In genomic region chr10:116809528-116810500, GRCh38 we compare ENCODE assay signal across 9 cellular contexts. TPM values are rescaled to one million over a fixed set of nuclear protein-coding genes. Genes with fewer than 3 reads are reported as not detected.
DNase-seq lines count a peak whose midpoint lies in the region; FAIRE-seq and TF ChIP-seq lines count a peak whose summit lies in the region.
"Had no signal": no experiment of that assay in that cellular context is flagged by ENCODE, and none has a peak within 500 bp of the region (broad histone marks: within the 10 kb centered on the region; RNA-seq: fewer than 3 reads in every experiment).

No MANE protein-coding gene starts in this region.

- peak; percentile 49 for DNase-seq in NCI-H748 treated with DMSO at 0.1 percent for 48 hours (lab: John Stamatoyannopoulos, UW)
- DNase-seq in epithelial cell of esophagus (ENCODE audit: low read depth): peak; percentile 44
- DNase-seq in retinal pigment epithelial cell (ENCODE audit: low read depth): no peak
- DNase-seq in stimulated activated CD4-positive, alpha-beta T cell treated with anti-CD3 and anti-CD28 coated beads, Interleukin-15, amount 100 ng/mL, for 24 hours: no peak
- DNase-seq in HCEC 1CT: no peak
- no peak for DNase-seq in RCC 7860 (ENCODE audit: low spot score)
- DNase-seq in activated naive CD8-positive, alpha-beta T cell treated with anti-CD3 and anti-CD28 coated beads for 36 hours: no peak
- DNase-seq: aorta had no signal

- H3K4me1 Mint-ChIP-seq in activated naive CD8-positive, alpha-beta T cell treated with anti-CD3 and anti-CD28 coated beads for 36 hours: no peaks in the 10 kb centered on the region

- no peak for FAIRE-seq in RCC 7860 (lab: Jason Lieb, UNC)

- no peak overlapping the region for H3K4me3 Mint-ChIP-seq in activated naive CD8-positive, alpha-beta T cell treated with anti-CD3 and anti-CD28 coated beads for 36 hours

- H3K4me3 ChIP-seq in epithelial cell of esophagus (ENCODE audit: low read length) (peak overlapping the region; percentile 45), retinal pigment epithelial cell (ENCODE audit: low read length) (no peak overlapping the region)

- H3K9me3 Mint-ChIP-seq in activated naive CD8-positive, alpha-beta T cell treated with anti-CD3 and anti-CD28 coated beads for 36 hours: no peaks in the 10 kb centered on the region

- peak; percentile 44 for TF ChIP-seq CTCF in GM12872 (IDR thresholded peaks at IDR 0.05; ENCODE audit: insufficient read depth, low read depth, low read length)
- peak; percentile 65 for TF ChIP-seq CTCF in epithelial cell of esophagus (IDR thresholded peaks at IDR 0.05; ENCODE audit: insufficient read depth, low read depth, low read length, missing control alignments)
- TF ChIP-seq CTCF in retinal pigment epithelial cell (conservative IDR thresholded peaks at IDR 0.05; ENCODE audit: low read depth, low read length): peak; percentile 55

- peaks cover 19% of the 10 kb centered on the region for H3K27me3 Mint-ChIP-seq in activated naive CD8-positive, alpha-beta T cell treated with anti-CD3 and anti-CD28 coated beads for 36 hours

- no peak overlapping the region for H3K27ac Mint-ChIP-seq in activated naive CD8-positive, alpha-beta T cell treated with anti-CD3 and anti-CD28 coated beads for 36 hours

- H3K36me3 Mint-ChIP-seq in activated naive CD8-positive, alpha-beta T cell treated with anti-CD3 and anti-CD28 coated beads for 36 hours: no peaks in the 10 kb centered on the region

RNA-seq across cellular contexts. Expression of gene ENO4, which starts 39.5 kb away (rescaled TPM):
- not detected for total RNA-seq in activated naive CD8-positive, alpha-beta T cell treated with anti-CD3 and anti-CD28 coated beads for 36 hours

Comparison
In these comparisons a context has a peak if more than half of its experiments do, and no peak if none do; other contexts are left out.
1. DNase-seq: peak in NCI-H748 treated with DMSO at 0.1 percent for 48 hours (single experiment) and epithelial cell of esophagus (single experiment); none in retinal pigment epithelial cell (single experiment), stimulated activated CD4-positive, alpha-beta T cell treated with anti-CD3 and anti-CD28 coated beads, Interleukin-15, amount 100 ng/mL, for 24 hours (single experiment), HCEC 1CT (single experiment), RCC 7860 (single experiment) and activated naive CD8-positive, alpha-beta T cell treated with anti-CD3 and anti-CD28 coated beads for 36 hours (single experiment).
2. Peak in every context shown above with its lines, with median percentiles within 50 percentile points of each other: CTCF ChIP-seq.